In the genomic region with DNA sequence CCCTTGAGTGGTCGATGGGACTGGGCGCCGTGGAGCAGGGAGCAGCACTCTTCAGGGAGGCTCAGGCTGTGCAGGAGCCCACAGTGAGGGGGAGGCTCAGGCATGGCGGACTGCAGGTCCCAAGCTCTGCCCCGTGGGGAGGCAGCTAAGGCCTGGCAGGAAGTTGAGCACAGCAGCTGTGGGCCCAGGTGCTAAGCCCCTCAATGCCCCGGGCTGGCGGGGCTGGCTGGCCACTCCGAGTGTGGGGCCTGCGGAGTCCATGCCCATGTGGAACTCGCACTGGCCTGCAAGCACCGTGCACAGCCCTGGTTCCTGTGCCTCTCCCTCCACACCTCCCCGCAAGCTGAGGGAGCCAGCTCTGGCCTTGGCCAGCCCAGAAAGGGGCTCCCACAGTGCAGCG, we compare ENCODE assay signal across 27 cellular contexts.
"Had no signal": no experiment of that assay in that cellular context is flagged by ENCODE, and none has a peak within 500 bp of the region (broad histone marks: within the 10 kb centered on the region; RNA-seq: fewer than 3 reads in every experiment).

No MANE protein-coding gene starts in this region.

- H3K27ac ChIP-seq: neural progenitor cell, neutrophil, pancreas, psoas muscle, right lobe of liver, sigmoid colon, stomach, thoracic aorta, thyroid gland, tibial nerve, vagina had no signal

- H3K4me3 Mint-ChIP-seq: naive thymus-derived CD4-positive, alpha-beta T cell; natural killer cell; nephron; neural progenitor cell; stimulated activated effector memory CD8-positive, alpha-beta T cell treated with anti-CD3 and anti-CD28 coated beads, Interleukin-12 subunit alpha, Interleukin-12 subunit beta, amount 100 ng/mL, for 72 hours; stimulated activated naive B cell treated with anti-CD40 and anti-IgM and Interleukin-4, amounts not matched to agents 10 μg/mL and 1 μg/mL and 100 μg/mL, for 72 hours; stimulated activated naive CD8-positive, alpha-beta T cell treated with anti-CD3 and anti-CD28 coated beads, Interleukin-15, Interleukin-2, amounts not matched to agents 100 ng/mL and 50 ng/mL, for 24 hours; type B pancreatic cell had no signal

- H2AFZ ChIP-seq: neural progenitor cell had no signal

- ATAC-seq: naive thymus-derived CD4-positive, alpha-beta T cell; natural killer cell; pancreas; psoas muscle; right cardiac atrium; right lobe of liver; stimulated activated effector memory CD8-positive, alpha-beta T cell treated with anti-CD3 and anti-CD28 coated beads, Interleukin-12 subunit alpha, Interleukin-12 subunit beta, amount 100 ng/mL, for 72 hours; stimulated activated naive B cell treated with anti-CD40 and anti-IgM and Interleukin-4, amounts not matched to agents 10 μg/mL and 1 μg/mL and 100 μg/mL, for 72 hours had no signal

- H3K4me1 ChIP-seq: neural progenitor cell, pancreas, psoas muscle, right lobe of liver, sigmoid colon, stomach, thyroid gland, tibial nerve, vagina had no signal

- H3K27ac Mint-ChIP-seq: naive thymus-derived CD4-positive, alpha-beta T cell; natural killer cell; nephron; neural progenitor cell; progenitor cell of endocrine pancreas; stimulated activated effector memory CD8-positive, alpha-beta T cell treated with anti-CD3 and anti-CD28 coated beads, Interleukin-12 subunit alpha, Interleukin-12 subunit beta, amount 100 ng/mL, for 72 hours; stimulated activated naive B cell treated with anti-CD40 and anti-IgM and Interleukin-4, amounts not matched to agents 10 μg/mL and 1 μg/mL and 100 μg/mL, for 72 hours; stimulated activated naive CD8-positive, alpha-beta T cell treated with anti-CD3 and anti-CD28 coated beads, Interleukin-15, Interleukin-2, amounts not matched to agents 100 ng/mL and 50 ng/mL, for 24 hours; type B pancreatic cell had no signal

- H3K4me3 ChIP-seq: neural progenitor cell, pancreas, psoas muscle, right lobe of liver, sigmoid colon, stomach, thoracic aorta, thyroid gland, tibial nerve, vagina had no signal

- H3K36me3 ChIP-seq: neural progenitor cell, neutrophil, pancreas, right lobe of liver, sigmoid colon, stomach, thoracic aorta, thyroid gland, tibial nerve, vagina had no signal

- H3K9me3 ChIP-seq: neutrophil, pancreas, psoas muscle, right lobe of liver, sigmoid colon, thoracic aorta, thyroid gland, vagina had no signal

- H3K4me2 ChIP-seq: neural progenitor cell had no signal

- H3K36me3 Mint-ChIP-seq: naive thymus-derived CD4-positive, alpha-beta T cell; neural progenitor cell; stimulated activated effector memory CD8-positive, alpha-beta T cell treated with anti-CD3 and anti-CD28 coated beads, Interleukin-12 subunit alpha, Interleukin-12 subunit beta, amount 100 ng/mL, for 72 hours; stimulated activated naive B cell treated with anti-CD40 and anti-IgM and Interleukin-4, amounts not matched to agents 10 μg/mL and 1 μg/mL and 100 μg/mL, for 72 hours; type B pancreatic cell had no signal

- DNase-seq: naive thymus-derived CD4-positive, alpha-beta T cell; natural killer cell; nucleus accumbens; sigmoid colon; small intestine; stimulated activated CD4-positive, alpha-beta T cell treated with anti-CD3 and anti-CD28 coated beads, Interleukin-15, amount 100 ng/mL, for 24 hours; stimulated activated CD4-positive, alpha-beta T cell treated with anti-CD3 and anti-CD28 coated beads, Interleukin-2, amount 100 ng/mL, for 24 hours; stimulated activated CD4-positive, alpha-beta T cell treated with anti-CD3 and anti-CD28 coated beads, Interleukin-2, amount 100 ng/mL, for 48 hours; stimulated activated CD4-positive, alpha-beta T cell treated with anti-CD3 and anti-CD28 coated beads, Interleukin-4, amount 100 ng/mL, for 24 hours; stimulated activated naive B cell treated with anti-CD40 and anti-IgM and Interleukin-4, amounts not matched to agents 10 μg/mL and 1 μg/mL and 100 μg/mL, for 72 hours; stimulated activated naive CD4-positive, alpha-beta T cell treated with Interleukin-2 at 50 U/mL for 16 hours; stomach; thyroid gland had no signal

- H3K4me1 Mint-ChIP-seq: naive thymus-derived CD4-positive, alpha-beta T cell; natural killer cell; nephron; neural progenitor cell; stimulated activated effector memory CD8-positive, alpha-beta T cell treated with anti-CD3 and anti-CD28 coated beads, Interleukin-12 subunit alpha, Interleukin-12 subunit beta, amount 100 ng/mL, for 72 hours; stimulated activated naive B cell treated with anti-CD40 and anti-IgM and Interleukin-4, amounts not matched to agents 10 μg/mL and 1 μg/mL and 100 μg/mL, for 72 hours had no signal

- H3K27me3 ChIP-seq: neural progenitor cell, neutrophil, pancreas, right lobe of liver, sigmoid colon, stomach, thyroid gland, tibial nerve, vagina had no signal

- H3K27me3 Mint-ChIP-seq: naive thymus-derived CD4-positive, alpha-beta T cell; progenitor cell of endocrine pancreas; stimulated activated naive B cell treated with anti-CD40 and anti-IgM and Interleukin-4, amounts not matched to agents 10 μg/mL and 1 μg/mL and 100 μg/mL, for 72 hours; stimulated activated naive CD8-positive, alpha-beta T cell treated with anti-CD3 and anti-CD28 coated beads, Interleukin-15, Interleukin-2, amounts not matched to agents 100 ng/mL and 50 ng/mL, for 24 hours; type B pancreatic cell had no signal

- H3K9ac ChIP-seq: neural progenitor cell had no signal
